ENCODE assay signal across 17 cellular contexts in genomic region chr11:84924290-84924689, GRCh38.
"Had no signal": no experiment of that assay in that cellular context is flagged by ENCODE, and none has a peak within 500 bp of the region (broad histone marks: within the 10 kb centered on the region; RNA-seq: fewer than 3 reads in every experiment).

No MANE protein-coding gene starts in this region.

- H3K36me3 ChIP-seq: colonic mucosa, heart right ventricle, right lobe of liver had no signal

- H3K4me1 ChIP-seq: colonic mucosa had no signal

- ATAC-seq: activated CD4-positive, alpha-beta T cell treated with anti-CD3 and anti-CD28 coated beads for 36 hours; activated CD8-positive, alpha-beta memory T cell treated with anti-CD3 and anti-CD28 coated beads, Interleukin-2, amount 10 ng/mL, durations not matched to agents 7 days and 5 days; esophagus mucosa; natural killer cell treated with Interleukin-12 subunit alpha and Interleukin-12 subunit beta and Interleukin-15 and Interleukin-18, amount 100 ng/mL, for 72 hours; right lobe of liver; stimulated activated naive B cell treated with anti-CD40 and anti-IgM and Interleukin-4, amounts not matched to agents 10 μg/mL and 1 μg/mL and 100 μg/mL, for 72 hours had no signal

- H3K4me2 ChIP-seq: smooth muscle cell had no signal

- H3K4me3 ChIP-seq: colonic mucosa, right lobe of liver, smooth muscle cell had no signal

- H3K27me3 ChIP-seq: colonic mucosa, heart right ventricle, right lobe of liver had no signal

- H3K27ac ChIP-seq: colonic mucosa, right lobe of liver had no signal

- DNase-seq: activated CD4-positive, alpha-beta T cell treated with anti-CD3 and anti-CD28 coated beads for 36 hours; activated CD4-positive, alpha-beta T cell treated with anti-CD3 and anti-CD28 coated beads, Interleukin-2, amount 50 U/mL, for 48 hours; activated CD8-positive, alpha-beta memory T cell treated with anti-CD3 and anti-CD28 coated beads, Interleukin-2, amount 10 ng/mL, durations not matched to agents 7 days and 5 days; activated naive CD4-positive, alpha-beta T cell; activated naive CD8-positive, alpha-beta T cell treated with anti-CD3 and anti-CD28 coated beads for 36 hours; amniotic stem cell; central memory CD4-positive, alpha-beta T cell; colonic mucosa; heart right ventricle; left cardiac atrium; occipital lobe; right lobe of liver; stimulated activated CD4-positive, alpha-beta T cell treated with anti-CD3 and anti-CD28 coated beads, Interleukin-4, amount 100 ng/mL, for 24 hours; stimulated activated naive B cell treated with anti-CD40 and anti-IgM and Interleukin-4, amounts not matched to agents 10 μg/mL and 1 μg/mL and 100 μg/mL, for 72 hours had no signal

- H3K9me3 ChIP-seq: colonic mucosa, right lobe of liver had no signal
